9 cellular contexts compared by ENCODE assay signal in the genomic region with DNA sequence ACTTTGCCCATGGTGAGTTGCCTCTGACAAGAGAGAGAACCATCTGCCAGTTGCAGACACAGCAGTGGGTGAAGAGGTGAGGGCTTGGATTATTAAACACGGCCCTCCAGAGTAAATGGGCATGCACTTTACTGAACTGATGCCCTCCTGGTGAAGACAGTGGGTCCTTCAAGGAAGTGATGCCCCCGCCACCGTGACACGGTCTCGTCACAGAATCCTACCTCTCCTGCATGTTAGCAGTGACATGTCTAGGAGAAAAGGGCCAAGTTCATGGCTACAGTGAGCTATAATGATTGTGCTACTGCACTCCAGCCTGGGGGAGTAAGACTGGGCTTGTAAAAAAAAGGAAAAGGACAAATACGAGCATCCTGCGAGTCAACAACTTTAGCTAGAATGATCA. TPM values are rescaled to one million over a fixed set of nuclear protein-coding genes. Genes with fewer than 3 reads are reported as not detected.
A peak's percentile ranks its signal among the peaks of the same experiment; 100 is the strongest.
DNase-seq lines count a peak whose midpoint lies in the region; ATAC-seq and TF ChIP-seq lines count a peak whose summit lies in the region.
"Had no signal": no experiment of that assay in that cellular context is flagged by ENCODE, and none has a peak within 500 bp of the region (broad histone marks: within the 10 kb centered on the region; RNA-seq: fewer than 3 reads in every experiment).

No MANE protein-coding gene starts in this region.

- CTCF ChIA-PET in MCF 10A (lab: Yijun Ruan, JAX): interaction anchor here (5.4 kb wide), 1 partner anchor 44 kb away, joined by 33 read pairs; no protein-coding TSS in a partner anchor

- in situ Hi-C loops in brain microvascular endothelial cell (cut with HindIII; ENCODE audit: low pct_ligation_motif_present, low sequenced_read_pairs): no loop called here

- BruUV-seq in MCF 10A (replicated peaks; lab: Mats Ljungman, UMichigan): no TSS peak

- no peaks in the 10 kb centered on the region for H3K9me3 Mint-ChIP-seq in MCF 10A (ENCODE audit: unreplicated experiment)
- H3K9me3 Mint-ChIP-seq in mesothelial cell of epicardium: peaks cover 11% of the 10 kb centered on the region

- peaks cover 18% of the 10 kb centered on the region for H3K4me1 Mint-ChIP-seq in MCF 10A (ENCODE audit: insufficient read depth, unreplicated experiment)
- H3K4me1 Mint-ChIP-seq in mesothelial cell of epicardium: peaks cover 29% of the 10 kb centered on the region

- POLR2A ChIA-PET in MCF 10A (lab: Yijun Ruan, JAX): interaction anchor here (3.3 kb wide), 1 partner anchor 19 kb away, joined by 23 read pairs; no protein-coding TSS in a partner anchor

- intact Hi-C loops in left ventricle myocardium superior (cut with micrococcal nuclease) (no loop called here), MCF 10A (cut with micrococcal nuclease) (no loop called here)

- H3K36me3 ChIP-seq in right atrium auricular region (no peaks in the 10 kb centered on the region), brain microvascular endothelial cell (replicated peaks) (no peaks in the 10 kb centered on the region)

- H3K27me3 Mint-ChIP-seq in MCF 10A (ENCODE audit: insufficient read depth, unreplicated experiment): no peaks in the 10 kb centered on the region
- peaks cover 30% of the 10 kb centered on the region for H3K27me3 Mint-ChIP-seq in mesothelial cell of epicardium (ENCODE audit: low read depth)

- H3K36me3 Mint-ChIP-seq in MCF 10A (ENCODE audit: insufficient read depth, unreplicated experiment) (peaks cover 15% of the 10 kb centered on the region), mesothelial cell of epicardium (peaks cover 16% of the 10 kb centered on the region)

- H3K9me3 ChIP-seq in right atrium auricular region: no peaks in the 10 kb centered on the region

- peak overlapping the region; percentile 69 for H3K4me3 Mint-ChIP-seq in MCF 10A (ENCODE audit: unreplicated experiment)
- H3K4me3 Mint-ChIP-seq in mesothelial cell of epicardium: peak overlapping the region; percentile 72

- H3K27ac Mint-ChIP-seq in MCF 10A (ENCODE audit: low read depth, unreplicated experiment) (peak overlapping the region; percentile 77), mesothelial cell of epicardium (no peak overlapping the region)

- DNase-seq in right atrium auricular region (ENCODE audit: low spot score): no peak
- no peak for DNase-seq in left ventricle myocardium superior
- no peak for DNase-seq in MCF 10A (ENCODE audit: unreplicated experiment)
- DNase-seq in mesothelial cell of epicardium (ENCODE audit: low spot score in 2 of 2, unreplicated experiment in 2 of 2): no peak
- no peak for DNase-seq in globus pallidus (ENCODE audit: low spot score)
- DNase-seq in GOT3 (lab: John Stamatoyannopoulos, UW): no peak
- no peak for DNase-seq in brain microvascular endothelial cell
- DNase-seq: Karpas-422 had no signal

- H3K27ac ChIP-seq in right atrium auricular region: peak overlapping the region; percentile 48 to 71
- H3K27ac ChIP-seq in brain microvascular endothelial cell: no peak overlapping the region

- ATAC-seq in left ventricle myocardium superior (no peak), GM18511 (IDR thresholded peaks at IDR 0.05; ENCODE audit: unreplicated experiment) (no peak)

- TF ChIP-seq CTCF in right atrium auricular region (IDR thresholded peaks at IDR 0.05) (no peak), MCF 10A (IDR thresholded peaks at IDR 0.05; ENCODE audit: unreplicated experiment) (no peak), mesothelial cell of epicardium (IDR thresholded peaks at IDR 0.05; ENCODE audit: unreplicated experiment) (no peak), brain microvascular endothelial cell (IDR thresholded peaks at IDR 0.05; ENCODE audit: low read depth, low read length, missing control alignments) (no peak)

- no peaks in the 10 kb centered on the region for H3K27me3 ChIP-seq in right atrium auricular region
- no peaks in the 10 kb centered on the region for H3K27me3 ChIP-seq in brain microvascular endothelial cell (replicated peaks)

- H3K4me1 ChIP-seq in right atrium auricular region: peaks cover 0 to 48% of the 10 kb centered on the region in 2 donors

- H3K4me3 ChIP-seq in right atrium auricular region (peak overlapping the region; percentile 27 to 99), brain microvascular endothelial cell (ENCODE audit: low read depth, low read length) (no peak overlapping the region)

RNA-seq across cellular contexts. Expression of a gene that starts 2.4 kb away (rescaled TPM):
- total RNA-seq in right atrium auricular region (100 to 1,000 TPM; 187 to 189 TPM), left ventricle myocardium superior (142 TPM), MCF 10A (2022) (47.0 and 53.0 TPM in 2 replicates), mesothelial cell of epicardium (50.8 to 57.2 TPM (median 53.0 TPM) in 3 replicates)
